Comparison of ENCODE assay signal across 9 cellular contexts in the genomic region with DNA sequence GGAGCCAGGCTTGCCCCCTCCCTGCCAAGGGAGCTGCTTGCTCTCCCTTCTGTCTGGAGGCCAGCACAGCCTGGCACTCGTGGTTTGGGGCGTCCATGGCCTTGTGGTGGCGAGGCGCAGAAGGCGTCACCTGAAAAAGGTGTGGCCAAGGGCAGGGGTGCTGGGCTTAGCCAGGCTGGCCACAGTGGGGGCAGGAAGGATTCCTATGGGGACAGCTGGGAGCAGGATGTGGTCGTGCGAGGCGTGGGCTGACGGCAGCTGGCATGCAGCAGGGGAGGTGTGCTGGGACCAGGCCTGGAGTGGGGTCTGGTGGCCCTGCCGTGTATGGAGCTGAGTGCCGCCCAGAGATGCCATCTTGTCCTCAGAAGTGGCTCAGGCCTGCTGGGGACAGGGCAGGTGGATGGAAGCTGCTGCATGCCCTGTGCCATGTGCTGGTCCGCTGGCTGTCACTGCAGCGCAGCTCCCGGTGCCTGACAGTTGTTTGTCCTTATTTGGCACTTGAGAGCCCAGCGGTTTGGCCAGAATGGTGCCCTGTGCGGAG. TPM values are rescaled to one million over a fixed set of nuclear protein-coding genes. Genes with fewer than 3 reads are reported as not detected.
DNase-seq lines count a peak whose midpoint lies in the region; ATAC-seq and TF ChIP-seq lines count a peak whose summit lies in the region.
"Had no signal": no experiment of that assay in that cellular context is flagged by ENCODE, and none has a peak within 500 bp of the region (broad histone marks: within the 10 kb centered on the region; RNA-seq: fewer than 3 reads in every experiment).

No MANE protein-coding gene starts in this region.

- DNase-seq in activated CD4-positive, alpha-beta T cell treated with anti-CD3 and anti-CD28 coated beads, Interleukin-2, amount 50 U/mL, for 1 hour, result peak; percentile 29
- no peak for DNase-seq in activated CD4-positive, alpha-beta T cell treated with anti-CD3 and anti-CD28 coated beads for 1 hour
- DNase-seq in T-helper 17 cell (no peak), left ventricle myocardium inferior (no peak), suprapubic skin (ENCODE audit: low spot score in 2 of 2) (no peak), NCI-H1436 treated with DMSO at 0.1 percent for 48 hours (lab: John Stamatoyannopoulos, UW) (no peak), EL (no peak), kidney tubule cell (ENCODE audit: low spot score) (no peak)
- DNase-seq: retina had no signal

- H3K27ac Mint-ChIP-seq in T-helper 17 cell, result peak overlapping the region; percentile 100

- no peak for ATAC-seq in T-helper 17 cell

- H3K9me3 ChIP-seq in T-helper 17 cell (ENCODE audit: control insufficient read depth, low read length, poor library complexity, severe bottlenecking) (no peaks in the 10 kb centered on the region), left ventricle myocardium inferior (replicated peaks) (no peaks in the 10 kb centered on the region), suprapubic skin (no peaks in the 10 kb centered on the region)

- no peak for TF ChIP-seq POLR2A in suprapubic skin (IDR thresholded peaks at IDR 0.05)

- H3K4me1 ChIP-seq in left ventricle myocardium inferior (peaks cover 100% of the 10 kb centered on the region), suprapubic skin (peaks cover 74% of the 10 kb centered on the region)

- H3K36me3 ChIP-seq in left ventricle myocardium inferior, result no peaks in the 10 kb centered on the region
- H3K36me3 ChIP-seq in suprapubic skin, result no peaks in the 10 kb centered on the region

- no peaks in the 10 kb centered on the region for H3K36me3 Mint-ChIP-seq in T-helper 17 cell (ENCODE audit: low read depth)

- H3K4me3 ChIP-seq in left ventricle myocardium inferior (no peak overlapping the region), suprapubic skin (no peak overlapping the region)

- H3K27me3 ChIP-seq in left ventricle myocardium inferior (ENCODE audit: low read depth), result no peaks in the 10 kb centered on the region
- H3K27me3 ChIP-seq in suprapubic skin, result no peaks in the 10 kb centered on the region

- no peaks in the 10 kb centered on the region for H3K27me3 Mint-ChIP-seq in T-helper 17 cell

- peak overlapping the region; percentile 88 for H3K4me3 Mint-ChIP-seq in T-helper 17 cell

- peaks cover 81% of the 10 kb centered on the region for H3K4me1 Mint-ChIP-seq in T-helper 17 cell

- WGBS in suprapubic skin, result 78% methylated on average over 6 of the region's 16 CpGs

- peak overlapping the region; percentile 97 for H3K27ac ChIP-seq in left ventricle myocardium inferior (replicated peaks)
- peak overlapping the region; percentile 64 for H3K27ac ChIP-seq in suprapubic skin

- no peak for TF ChIP-seq EP300 in suprapubic skin (IDR thresholded peaks at IDR 0.05)

- no peak for TF ChIP-seq CTCF in left ventricle myocardium inferior (IDR thresholded peaks at IDR 0.05; ENCODE audit: borderline replicate concordance)
- TF ChIP-seq CTCF in suprapubic skin (IDR thresholded peaks at IDR 0.05), result no peak

- intact Hi-C loops in left ventricle myocardium inferior (cut with micrococcal nuclease), result no loop called here

RNA-seq across cellular contexts. Expression of a gene that starts 30.0 kb away (rescaled TPM):
- 10 to 100 TPM; 38.7 to 39.3 TPM for total RNA-seq in T-helper 17 cell
- total RNA-seq in left ventricle myocardium inferior, result 50.5 TPM
- 1 to 10 TPM; 3.4 to 7.1 (median 4.2) TPM for total RNA-seq in suprapubic skin
